In genomic region chr1:198357937-198358336, GRCh38 we compare ENCODE assay signal across 27 cellular contexts.
"Had no signal": no experiment of that assay in that cellular context is flagged by ENCODE, and none has a peak within 500 bp of the region (broad histone marks: within the 10 kb centered on the region; RNA-seq: fewer than 3 reads in every experiment).

No MANE protein-coding gene starts in this region.

- FAIRE-seq: endothelial cell of umbilical vein, kidney, pancreas, small intestine had no signal

- H3K27me3 Mint-ChIP-seq: progenitor cell of endocrine pancreas had no signal

- H3K4me2 ChIP-seq: hepatocyte, neural progenitor cell had no signal

- H3K27me3 ChIP-seq: foreskin keratinocyte, hepatocyte, neural progenitor cell, pancreas, stomach had no signal

- H3K36me3 ChIP-seq: left ventricle myocardium inferior, lower lobe of right lung, neural progenitor cell, pancreas, stomach, thoracic aorta had no signal

- H3K9me3 Mint-ChIP-seq: endodermal cell; natural killer cell treated with Interleukin-12 subunit alpha and Interleukin-12 subunit beta and Interleukin-15 and Interleukin-18, amount 100 ng/mL, for 72 hours; neural progenitor cell; stimulated activated memory B cell treated with anti-CD40 and anti-IgM and Interleukin-4, amounts not matched to agents 10 μg/mL and 1 μg/mL and 100 μg/mL, for 72 hours had no signal

- H3K4me1 ChIP-seq: foreskin keratinocyte, left ventricle myocardium inferior, lower lobe of right lung, neural progenitor cell, pancreas, stomach had no signal

- H3K79me2 ChIP-seq: hepatocyte had no signal

- H3K27ac Mint-ChIP-seq: endodermal cell; natural killer cell treated with Interleukin-12 subunit alpha and Interleukin-12 subunit beta and Interleukin-15 and Interleukin-18, amount 100 ng/mL, for 72 hours; neural progenitor cell; progenitor cell of endocrine pancreas; stimulated activated memory B cell treated with anti-CD40 and anti-IgM and Interleukin-4, amounts not matched to agents 10 μg/mL and 1 μg/mL and 100 μg/mL, for 72 hours had no signal

- H3K36me3 Mint-ChIP-seq: natural killer cell treated with Interleukin-12 subunit alpha and Interleukin-12 subunit beta and Interleukin-15 and Interleukin-18, amount 100 ng/mL, for 72 hours; neural progenitor cell; stimulated activated memory B cell treated with anti-CD40 and anti-IgM and Interleukin-4, amounts not matched to agents 10 μg/mL and 1 μg/mL and 100 μg/mL, for 72 hours had no signal

- H3K27ac ChIP-seq: coronary artery, foreskin keratinocyte, hepatocyte, left ventricle myocardium inferior, lower lobe of right lung, neural progenitor cell, pancreas, stomach, thoracic aorta had no signal

- ATAC-seq: foreskin keratinocyte; left cardiac atrium; lower lobe of right lung; pancreas; right cardiac atrium; stimulated activated memory B cell treated with anti-CD40 and anti-IgM and Interleukin-4, amounts not matched to agents 10 μg/mL and 1 μg/mL and 100 μg/mL, for 72 hours had no signal

- H3K4me3 Mint-ChIP-seq: endodermal cell; natural killer cell treated with Interleukin-12 subunit alpha and Interleukin-12 subunit beta and Interleukin-15 and Interleukin-18, amount 100 ng/mL, for 72 hours; neural progenitor cell; stimulated activated memory B cell treated with anti-CD40 and anti-IgM and Interleukin-4, amounts not matched to agents 10 μg/mL and 1 μg/mL and 100 μg/mL, for 72 hours had no signal

- H2AFZ ChIP-seq: hepatocyte, neural progenitor cell had no signal

- H3K4me3 ChIP-seq: coronary artery, hepatocyte, left ventricle myocardium inferior, lower lobe of right lung, neural progenitor cell, pancreas, stomach, thoracic aorta had no signal

- H3K9me3 ChIP-seq: left ventricle myocardium inferior, lower lobe of right lung, pancreas, stomach, thoracic aorta had no signal

- H3K4me1 Mint-ChIP-seq: stimulated activated memory B cell treated with anti-CD40 and anti-IgM and Interleukin-4, amounts not matched to agents 10 μg/mL and 1 μg/mL and 100 μg/mL, for 72 hours had no signal

- DNase-seq: effector CD4-positive, alpha-beta T cell; endodermal cell; erythroblast; foreskin keratinocyte; head of caudate nucleus; kidney; left cardiac atrium; left ventricle myocardium inferior; lower lobe of right lung; mesenchymal stem cell; midbrain; nucleus accumbens; pancreas; right cardiac atrium; stimulated activated CD4-positive, alpha-beta T cell treated with anti-CD3 and anti-CD28 coated beads, Interleukin-2, amount 100 ng/mL, for 48 hours; substantia nigra; trophoblast cell had no signal

- H3K9ac ChIP-seq: neural progenitor cell had no signal
